24 cellular contexts compared by ENCODE assay signal in genomic region chr13:87344176-87344575, GRCh38.
A peak's percentile ranks its signal among the peaks of the same experiment; 100 is the strongest.
DNase-seq lines count a peak whose midpoint lies in the region; ATAC-seq, FAIRE-seq and TF ChIP-seq lines count a peak whose summit lies in the region.
"Had no signal": no experiment of that assay in that cellular context is flagged by ENCODE, and none has a peak within 500 bp of the region (broad histone marks: within the 10 kb centered on the region; RNA-seq: fewer than 3 reads in every experiment).

No MANE protein-coding gene starts in this region.

- DNase-seq in A172 (ENCODE audit: low spot score), result peak; percentile 1
- DNase-seq in astrocyte (ENCODE audit: low read depth), result peak; percentile 25
- DNase-seq in kidney epithelial cell (ENCODE audit: low read depth), result peak; percentile 4
- DNase-seq in NCI-H146 (lab: John Stamatoyannopoulos, UW), result no peak
- DNase-seq in T-cell, result no peak
- DNase-seq in NCI-H187 treated with DMSO at 0.1 percent for 48 hours (lab: John Stamatoyannopoulos, UW), result no peak
- DNase-seq: 8988T; CD8-positive, alpha-beta memory T cell; DND-41; GDM1; IMR-90; NCI-H1105 treated with DMSO at 0.1 percent for 48 hours; NCI-H2029; NCI-H2171; NCI-H446 treated with DMSO at 0.1 percent for 48 hours; NCI-H748 treated with DMSO at 0.1 percent for 48 hours; SHP77 had no signal

- no peaks in the 10 kb centered on the region for H3K27me3 Mint-ChIP-seq in astrocyte (ENCODE audit: low read depth, unreplicated experiment)
- H3K27me3 Mint-ChIP-seq in T-cell, result no peaks in the 10 kb centered on the region
- H3K27me3 Mint-ChIP-seq: CD8-positive, alpha-beta memory T cell had no signal

- H3K27ac Mint-ChIP-seq in astrocyte (ENCODE audit: unreplicated experiment) (peak overlapping the region; percentile 56), T-cell (no peak overlapping the region)
- H3K27ac Mint-ChIP-seq: CD8-positive, alpha-beta memory T cell had no signal

- no peaks in the 10 kb centered on the region for H3K9me3 Mint-ChIP-seq in astrocyte (ENCODE audit: unreplicated experiment)
- H3K9me3 Mint-ChIP-seq in T-cell, result peaks cover 3 to 17% (median 7%) of the 10 kb centered on the region in 3 donors

- no peaks in the 10 kb centered on the region for H3K79me2 ChIP-seq in astrocyte (ENCODE audit: insufficient read depth, low read length)

- CTCF ChIA-PET in T-cell (lab: Charles Lee), result interaction anchor here in 1 of 2 donors (1.1 kb wide), 1 partner anchor 12 kb away, joined by 5 read pairs; no protein-coding TSS in a partner anchor

- H3K4me3 Mint-ChIP-seq in astrocyte (ENCODE audit: unreplicated experiment) (no peak overlapping the region), T-cell (no peak overlapping the region)
- H3K4me3 Mint-ChIP-seq: CD8-positive, alpha-beta memory T cell had no signal

- ATAC-seq in T-cell (replicated peaks in 1 of 4), result no peak
- ATAC-seq in GM19395 (IDR thresholded peaks at IDR 0.05; ENCODE audit: unreplicated experiment), result no peak
- ATAC-seq: Panc1, SK-N-SH treated with all-trans-retinoic acid at 6 μM for 48 hours had no signal

- H3K27ac ChIP-seq in astrocyte (ENCODE audit: low read depth, low read length), result no peak overlapping the region
- H3K27ac ChIP-seq: BLaER1 had no signal

- H2AFZ ChIP-seq in astrocyte (ENCODE audit: low read depth, low read length), result no peak overlapping the region

- H4K20me1 ChIP-seq in astrocyte (ENCODE audit: insufficient read depth, low read length), result no peaks in the 10 kb centered on the region
- H4K20me1 ChIP-seq: BLaER1 had no signal

- no peak for FAIRE-seq in astrocyte (lab: Jason Lieb, UNC)
- FAIRE-seq: GM12891 had no signal

- H3K4me1 ChIP-seq in astrocyte (ENCODE audit: insufficient read depth, low read length), result no peaks in the 10 kb centered on the region
- H3K4me1 ChIP-seq: BLaER1, HAP-1 had no signal

- H3K4me1 Mint-ChIP-seq in astrocyte (ENCODE audit: low read depth, unreplicated experiment) (peaks cover 7% of the 10 kb centered on the region), T-cell (no peaks in the 10 kb centered on the region)
- H3K4me1 Mint-ChIP-seq: CD8-positive, alpha-beta memory T cell had no signal

- no peak for TF ChIP-seq CTCF in astrocyte (IDR thresholded peaks at IDR 0.05; ENCODE audit: insufficient read depth, low read depth, low read length)
- no peak for TF ChIP-seq CTCF in kidney epithelial cell (IDR thresholded peaks at IDR 0.05; ENCODE audit: insufficient read depth, low read length, poor library complexity, severe bottlenecking)

- peak overlapping the region; percentile 12 for H3K4me2 ChIP-seq in astrocyte (ENCODE audit: low read length)
- H3K4me2 ChIP-seq: BLaER1 had no signal

- TF ChIP-seq EP300 in Ishikawa (IDR thresholded peaks at IDR 0.05; ENCODE audit: borderline replicate concordance), result no peak

- no peak for TF ChIP-seq RAD21 in Ishikawa (IDR thresholded peaks at IDR 0.05; ENCODE audit: low read depth)

- H3K36me3 ChIP-seq in astrocyte (ENCODE audit: insufficient read depth, low read length) (no peaks in the 10 kb centered on the region), kidney epithelial cell (ENCODE audit: control insufficient read depth, insufficient read depth, low read length) (no peaks in the 10 kb centered on the region)
- H3K36me3 ChIP-seq: BLaER1, HAP-1 had no signal

- no peaks in the 10 kb centered on the region for H3K27me3 ChIP-seq in astrocyte (ENCODE audit: insufficient read depth, low read length)
- H3K27me3 ChIP-seq in kidney epithelial cell (ENCODE audit: control insufficient read depth, insufficient read depth, low read length), result no peaks in the 10 kb centered on the region
- H3K27me3 ChIP-seq: BLaER1 had no signal

- H3K9ac ChIP-seq in astrocyte (ENCODE audit: low read length), result no peak overlapping the region
- H3K9ac ChIP-seq: BLaER1 had no signal

- H3K36me3 Mint-ChIP-seq in astrocyte (ENCODE audit: low read depth, unreplicated experiment) (no peaks in the 10 kb centered on the region), T-cell (no peaks in the 10 kb centered on the region)

- POLR2A ChIA-PET in T-cell (lab: Charles Lee), result no interaction called here

- no peaks in the 10 kb centered on the region for H3K9me3 ChIP-seq in astrocyte (ENCODE audit: insufficient read depth, low read depth, low read length)
- H3K9me3 ChIP-seq: BLaER1, HAP-1 had no signal

- H3K4me3 ChIP-seq in astrocyte (ENCODE audit: insufficient read depth, low read depth, low read length) (no peak overlapping the region), kidney epithelial cell (ENCODE audit: low read depth, low read length) (no peak overlapping the region)
- H3K4me3 ChIP-seq: BLaER1, HAP-1 had no signal

TF ChIP-seq in Ishikawa, 13 proteins besides CTCF, POLR2A, EP300 and RAD21:
- TF ChIP-seq TAF1 (IDR thresholded peaks at IDR 0.05; ENCODE audit: low read depth) (no peak), TEAD4 (IDR thresholded peaks at IDR 0.05) (peak; percentile 84)

Comparison
In these comparisons a context has a peak if more than half of its experiments do, and no peak if none do; other contexts are left out.
1. DNase-seq: peak in A172 (single experiment), astrocyte (single experiment) and kidney epithelial cell (single experiment); none in NCI-H146 (single experiment), T-cell (0 of 34) and NCI-H187 treated with DMSO at 0.1 percent for 48 hours (single experiment).